ENCODE assay signal across 1 cellular context in genomic region chr5:133467712-133468463, GRCh38.
TF ChIP-seq lines count a peak whose summit lies in the region.

No MANE protein-coding gene starts in this region.

TF ChIP-seq in HEK293, 187 proteins besides CTCF, POLR2A, EP300 and RAD21 (continued from another document):
- TF ChIP-seq ZNF626 (tag by site-specific recombination; IDR thresholded peaks at IDR 0.05) (no peak), FEZF1 (tag by site-specific recombination; IDR thresholded peaks at IDR 0.05) (no peak), ZFHX2 (tag by site-specific recombination; conservative IDR thresholded peaks at IDR 0.05) (0 out of 2 replicates have a peak, but pooled peaks have one; percentile 27), ZNF791 (tag by site-specific recombination; IDR thresholded peaks at IDR 0.05) (no peak), GLI4 (tag by site-specific recombination; IDR thresholded peaks at IDR 0.05) (no peak), ZNF302 (tag by site-specific recombination; IDR thresholded peaks at IDR 0.05; ENCODE audit: low read depth) (no peak), YY2 (tag by site-specific recombination; IDR thresholded peaks at IDR 0.05) (no peak), ZNF280D (tag by site-specific recombination; IDR thresholded peaks at IDR 0.05) (no peak), ZNF169 (tag by site-specific recombination; IDR thresholded peaks at IDR 0.05) (no peak), ZNF18 (tag by site-specific recombination; IDR thresholded peaks at IDR 0.05) (no peak), BCL11A (tag by site-specific recombination; IDR thresholded peaks at IDR 0.05; ENCODE audit: low read depth) (no peak), ZNF768 (tag by site-specific recombination; IDR thresholded peaks at IDR 0.05) (no peak), PATZ1 (tag by site-specific recombination; IDR thresholded peaks at IDR 0.05) (no peak), ZNF560 (tag by site-specific recombination; IDR thresholded peaks at IDR 0.05; ENCODE audit: borderline replicate concordance) (no peak), EGR2 (tag by site-specific recombination; IDR thresholded peaks at IDR 0.05; ENCODE audit: low read depth) (0 out of 2 replicates have a peak, but pooled peaks have one; percentile 12), ZIC2 (tag by site-specific recombination; IDR thresholded peaks at IDR 0.05) (peak; percentile 60), REPIN1 (tag by site-specific recombination; IDR thresholded peaks at IDR 0.05; ENCODE audit: low read depth) (no peak), HOXD13 (CRISPR knock-in tag; IDR thresholded peaks at IDR 0.05; ENCODE audit: borderline replicate concordance) (no peak), ZNF114 (tag by site-specific recombination; IDR thresholded peaks at IDR 0.05) (no peak), SP2 (tag by site-specific recombination; IDR thresholded peaks at IDR 0.05) (no peak), ZBTB48 (tag by site-specific recombination; IDR thresholded peaks at IDR 0.05) (no peak), ZNF146 (tag by site-specific recombination; IDR thresholded peaks at IDR 0.05) (no peak), ZNF621 (tag by site-specific recombination; IDR thresholded peaks at IDR 0.05) (no peak), ZNF707 (tag by site-specific recombination; IDR thresholded peaks at IDR 0.05) (no peak), ZNF23 (tag by site-specific recombination; IDR thresholded peaks at IDR 0.05; ENCODE audit: borderline replicate concordance) (no peak), TRIM28 (IDR thresholded peaks at IDR 0.05; ENCODE audit: borderline replicate concordance, low read length) (no peak), WT1 (tag by site-specific recombination; IDR thresholded peaks at IDR 0.05) (peak; percentile 81), ZNF777 (tag by site-specific recombination; IDR thresholded peaks at IDR 0.05; ENCODE audit: borderline replicate concordance) (no peak)
- TF ChIP-seq, protein P1, sequence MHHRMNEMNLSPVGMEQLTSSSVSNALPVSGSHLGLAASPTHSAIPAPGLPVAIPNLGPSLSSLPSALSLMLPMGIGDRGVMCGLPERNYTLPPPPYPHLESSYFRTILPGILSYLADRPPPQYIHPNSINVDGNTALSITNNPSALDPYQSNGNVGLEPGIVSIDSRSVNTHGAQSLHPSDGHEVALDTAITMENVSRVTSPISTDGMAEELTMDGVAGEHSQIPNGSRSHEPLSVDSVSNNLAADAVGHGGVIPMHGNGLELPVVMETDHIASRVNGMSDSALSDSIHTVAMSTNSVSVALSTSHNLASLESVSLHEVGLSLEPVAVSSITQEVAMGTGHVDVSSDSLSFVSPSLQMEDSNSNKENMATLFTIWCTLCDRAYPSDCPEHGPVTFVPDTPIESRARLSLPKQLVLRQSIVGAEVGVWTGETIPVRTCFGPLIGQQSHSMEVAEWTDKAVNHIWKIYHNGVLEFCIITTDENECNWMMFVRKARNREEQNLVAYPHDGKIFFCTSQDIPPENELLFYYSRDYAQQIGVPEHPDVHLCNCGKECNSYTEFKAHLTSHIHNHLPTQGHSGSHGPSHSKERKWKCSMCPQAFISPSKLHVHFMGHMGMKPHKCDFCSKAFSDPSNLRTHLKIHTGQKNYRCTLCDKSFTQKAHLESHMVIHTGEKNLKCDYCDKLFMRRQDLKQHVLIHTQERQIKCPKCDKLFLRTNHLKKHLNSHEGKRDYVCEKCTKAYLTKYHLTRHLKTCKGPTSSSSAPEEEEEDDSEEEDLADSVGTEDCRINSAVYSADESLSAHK (tag by site-specific recombination; IDR thresholded peaks at IDR 0.05): no peak
- TF ChIP-seq, protein P2, sequence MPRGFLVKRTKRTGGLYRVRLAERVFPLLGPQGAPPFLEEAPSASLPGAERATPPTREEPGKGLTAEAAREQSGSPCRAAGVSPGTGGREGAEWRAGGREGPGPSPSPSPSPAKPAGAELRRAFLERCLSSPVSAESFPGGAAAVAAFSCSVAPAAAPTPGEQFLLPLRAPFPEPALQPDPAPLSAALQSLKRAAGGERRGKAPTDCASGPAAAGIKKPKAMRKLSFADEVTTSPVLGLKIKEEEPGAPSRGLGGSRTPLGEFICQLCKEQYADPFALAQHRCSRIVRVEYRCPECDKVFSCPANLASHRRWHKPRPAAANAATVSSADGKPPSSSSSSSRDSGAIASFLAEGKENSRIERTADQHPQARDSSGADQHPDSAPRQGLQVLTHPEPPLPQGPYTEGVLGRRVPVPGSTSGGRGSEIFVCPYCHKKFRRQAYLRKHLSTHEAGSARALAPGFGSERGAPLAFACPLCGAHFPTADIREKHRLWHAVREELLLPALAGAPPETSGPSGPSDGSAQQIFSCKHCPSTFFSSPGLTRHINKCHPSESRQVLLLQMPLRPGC (tag by site-specific recombination; IDR thresholded peaks at IDR 0.05): no peak
